Comparison of ENCODE assay signal across 19 cellular contexts in the genomic region with DNA sequence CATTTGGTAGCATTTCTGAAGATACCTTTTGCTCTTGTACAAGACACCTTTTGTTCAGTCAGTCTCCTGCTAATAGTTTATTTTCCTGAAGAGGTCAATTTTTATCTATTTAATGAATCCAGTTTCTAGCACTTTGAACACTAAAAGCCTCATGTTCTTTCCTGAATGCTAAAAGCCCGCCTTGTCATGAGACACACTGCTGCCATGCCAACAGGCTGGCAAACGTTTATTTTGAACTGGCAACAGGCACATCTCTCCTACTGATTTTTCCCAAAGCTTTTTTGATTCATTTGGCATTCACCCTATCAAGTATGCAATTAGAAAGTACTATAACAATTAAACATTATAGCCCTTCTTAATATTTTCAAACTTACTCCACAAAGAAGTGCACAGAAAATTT.
"Had no signal": no experiment of that assay in that cellular context is flagged by ENCODE, and none has a peak within 500 bp of the region (broad histone marks: within the 10 kb centered on the region; RNA-seq: fewer than 3 reads in every experiment).

No MANE protein-coding gene starts in this region.

- H3K9me3 Mint-ChIP-seq: activated CD4-positive, alpha-beta T cell treated with anti-CD3 and anti-CD28 coated beads, Interleukin-2, amount 10 ng/mL, durations not matched to agents 24 days and 14 days; type B pancreatic cell had no signal

- H3K4me1 ChIP-seq: prostate gland, spleen had no signal

- H3K27me3 Mint-ChIP-seq: activated CD4-positive, alpha-beta memory T cell treated with anti-CD3 and anti-CD28 coated beads, Interleukin-2, amount 10 ng/mL, durations not matched to agents 7 days and 5 days; activated CD4-positive, alpha-beta T cell treated with anti-CD3 and anti-CD28 coated beads, Interleukin-2, amount 10 ng/mL, durations not matched to agents 24 days and 14 days; activated naive CD8-positive, alpha-beta T cell treated with anti-CD3 and anti-CD28 coated beads, Interleukin-2, amount 10 ng/mL, durations not matched to agents 7 days and 5 days; naive thymus-derived CD8-positive, alpha-beta T cell; type B pancreatic cell had no signal

- H3K36me3 ChIP-seq: prostate gland, spleen, thoracic aorta had no signal

- H3K4me3 Mint-ChIP-seq: activated CD4-positive, alpha-beta memory T cell treated with anti-CD3 and anti-CD28 coated beads, Interleukin-2, amount 10 ng/mL, durations not matched to agents 7 days and 5 days; activated CD4-positive, alpha-beta T cell treated with anti-CD3 and anti-CD28 coated beads, Interleukin-2, amount 10 ng/mL, durations not matched to agents 24 days and 14 days; activated naive CD4-positive, alpha-beta T cell treated with anti-CD3 and anti-CD28 coated beads for 36 hours; activated naive CD8-positive, alpha-beta T cell treated with anti-CD3 and anti-CD28 coated beads, Interleukin-2, amount 10 ng/mL, durations not matched to agents 7 days and 5 days; activated T-cell treated with anti-CD3 and anti-CD28 coated beads, Interleukin-2, amount 50 U/mL, for 72 hours; naive thymus-derived CD8-positive, alpha-beta T cell; type B pancreatic cell had no signal

- H3K4me1 Mint-ChIP-seq: activated CD4-positive, alpha-beta memory T cell treated with anti-CD3 and anti-CD28 coated beads, Interleukin-2, amount 10 ng/mL, durations not matched to agents 7 days and 5 days; activated CD4-positive, alpha-beta T cell treated with anti-CD3 and anti-CD28 coated beads, Interleukin-2, amount 10 ng/mL, durations not matched to agents 24 days and 14 days; activated naive CD8-positive, alpha-beta T cell treated with anti-CD3 and anti-CD28 coated beads, Interleukin-2, amount 10 ng/mL, durations not matched to agents 7 days and 5 days; naive thymus-derived CD8-positive, alpha-beta T cell had no signal

- H3K4me3 ChIP-seq: lung, prostate gland, spleen, thoracic aorta had no signal

- ATAC-seq: activated CD4-positive, CD25-positive, alpha-beta regulatory T cell treated with anti-CD3 and anti-CD28 coated beads, Interleukin-2, amount 50 U/mL, for 24 hours; activated T-cell treated with anti-CD3 and anti-CD28 coated beads, Interleukin-2, amount 50 U/mL, for 72 hours; left lobe of liver; naive thymus-derived CD8-positive, alpha-beta T cell had no signal

- H3K27me3 ChIP-seq: spleen had no signal

- H3K27ac ChIP-seq: epithelial cell of prostate, prostate gland, spleen, thoracic aorta, VCaP had no signal

- H3K9me3 ChIP-seq: prostate gland, thoracic aorta had no signal

- H3K27ac Mint-ChIP-seq: activated CD4-positive, alpha-beta memory T cell treated with anti-CD3 and anti-CD28 coated beads, Interleukin-2, amount 10 ng/mL, durations not matched to agents 7 days and 5 days; activated CD4-positive, alpha-beta T cell treated with anti-CD3 and anti-CD28 coated beads, Interleukin-2, amount 10 ng/mL, durations not matched to agents 24 days and 14 days; activated naive CD4-positive, alpha-beta T cell treated with anti-CD3 and anti-CD28 coated beads for 36 hours; activated naive CD8-positive, alpha-beta T cell treated with anti-CD3 and anti-CD28 coated beads, Interleukin-2, amount 10 ng/mL, durations not matched to agents 7 days and 5 days; activated T-cell treated with anti-CD3 and anti-CD28 coated beads, Interleukin-2, amount 50 U/mL, for 72 hours; naive thymus-derived CD8-positive, alpha-beta T cell; type B pancreatic cell had no signal

- H3K36me3 Mint-ChIP-seq: activated naive CD8-positive, alpha-beta T cell treated with anti-CD3 and anti-CD28 coated beads, Interleukin-2, amount 10 ng/mL, durations not matched to agents 7 days and 5 days; type B pancreatic cell had no signal

- DNase-seq: activated CD4-positive, alpha-beta memory T cell treated with anti-CD3 and anti-CD28 coated beads, Interleukin-2, amount 10 ng/mL, durations not matched to agents 7 days and 5 days; activated CD4-positive, alpha-beta T cell treated with anti-CD3 and anti-CD28 coated beads, Interleukin-2, amount 10 ng/mL, durations not matched to agents 24 days and 14 days; activated effector memory CD4-positive, alpha-beta T cell treated with Interleukin-2 at 50 U/mL for 16 hours; activated naive CD4-positive, alpha-beta T cell treated with anti-CD3 and anti-CD28 coated beads for 36 hours; activated naive CD8-positive, alpha-beta T cell treated with anti-CD3 and anti-CD28 coated beads, Interleukin-2, amount 10 ng/mL, durations not matched to agents 7 days and 5 days; activated T-cell treated with anti-CD3 and anti-CD28 coated beads, Interleukin-2, amount 50 U/mL, for 72 hours; kidney; naive thymus-derived CD8-positive, alpha-beta T cell; spleen; stimulated activated CD4-positive, alpha-beta T cell treated with anti-CD3 and anti-CD28 coated beads, Interleukin-4, amount 100 ng/mL, for 1 hour; stimulated activated naive CD4-positive, alpha-beta T cell had no signal
